ENCODE assay signal across 2 cellular contexts in genomic region chr2:84946204-84947009, GRCh38.
TF ChIP-seq lines count a peak whose summit lies in the region.

No MANE protein-coding gene starts in this region.

TF ChIP-seq in A549, 52 proteins besides CTCF, POLR2A, EP300 and RAD21 (continued from another document):
- TF ChIP-seq, protein P1, sequence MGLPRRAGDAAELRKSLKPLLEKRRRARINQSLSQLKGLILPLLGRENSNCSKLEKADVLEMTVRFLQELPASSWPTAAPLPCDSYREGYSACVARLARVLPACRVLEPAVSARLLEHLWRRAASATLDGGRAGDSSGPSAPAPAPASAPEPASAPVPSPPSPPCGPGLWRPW (IDR thresholded peaks at IDR 0.05) = no peak
- TF ChIP-seq GATA3 (IDR thresholded peaks at IDR 0.05; ENCODE audit: borderline replicate concordance) = no peak
- no peak for TF ChIP-seq HOXB13 (CRISPR knock-in tag; IDR thresholded peaks at IDR 0.05; ENCODE audit: low read depth)
- TF ChIP-seq, protein P2, sequence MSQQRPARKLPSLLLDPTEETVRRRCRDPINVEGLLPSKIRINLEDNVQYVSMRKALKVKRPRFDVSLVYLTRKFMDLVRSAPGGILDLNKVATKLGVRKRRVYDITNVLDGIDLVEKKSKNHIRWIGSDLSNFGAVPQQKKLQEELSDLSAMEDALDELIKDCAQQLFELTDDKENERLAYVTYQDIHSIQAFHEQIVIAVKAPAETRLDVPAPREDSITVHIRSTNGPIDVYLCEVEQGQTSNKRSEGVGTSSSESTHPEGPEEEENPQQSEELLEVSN (IDR thresholded peaks at IDR 0.05; ENCODE audit: borderline replicate concordance, low read depth) = 0 out of 2 replicates have a peak, but pooled peaks have one; percentile 42
- TF ChIP-seq NPAS2 (CRISPR knock-in tag; IDR thresholded peaks at IDR 0.05; ENCODE audit: borderline replicate concordance) = no peak
- TF ChIP-seq, protein P3, sequence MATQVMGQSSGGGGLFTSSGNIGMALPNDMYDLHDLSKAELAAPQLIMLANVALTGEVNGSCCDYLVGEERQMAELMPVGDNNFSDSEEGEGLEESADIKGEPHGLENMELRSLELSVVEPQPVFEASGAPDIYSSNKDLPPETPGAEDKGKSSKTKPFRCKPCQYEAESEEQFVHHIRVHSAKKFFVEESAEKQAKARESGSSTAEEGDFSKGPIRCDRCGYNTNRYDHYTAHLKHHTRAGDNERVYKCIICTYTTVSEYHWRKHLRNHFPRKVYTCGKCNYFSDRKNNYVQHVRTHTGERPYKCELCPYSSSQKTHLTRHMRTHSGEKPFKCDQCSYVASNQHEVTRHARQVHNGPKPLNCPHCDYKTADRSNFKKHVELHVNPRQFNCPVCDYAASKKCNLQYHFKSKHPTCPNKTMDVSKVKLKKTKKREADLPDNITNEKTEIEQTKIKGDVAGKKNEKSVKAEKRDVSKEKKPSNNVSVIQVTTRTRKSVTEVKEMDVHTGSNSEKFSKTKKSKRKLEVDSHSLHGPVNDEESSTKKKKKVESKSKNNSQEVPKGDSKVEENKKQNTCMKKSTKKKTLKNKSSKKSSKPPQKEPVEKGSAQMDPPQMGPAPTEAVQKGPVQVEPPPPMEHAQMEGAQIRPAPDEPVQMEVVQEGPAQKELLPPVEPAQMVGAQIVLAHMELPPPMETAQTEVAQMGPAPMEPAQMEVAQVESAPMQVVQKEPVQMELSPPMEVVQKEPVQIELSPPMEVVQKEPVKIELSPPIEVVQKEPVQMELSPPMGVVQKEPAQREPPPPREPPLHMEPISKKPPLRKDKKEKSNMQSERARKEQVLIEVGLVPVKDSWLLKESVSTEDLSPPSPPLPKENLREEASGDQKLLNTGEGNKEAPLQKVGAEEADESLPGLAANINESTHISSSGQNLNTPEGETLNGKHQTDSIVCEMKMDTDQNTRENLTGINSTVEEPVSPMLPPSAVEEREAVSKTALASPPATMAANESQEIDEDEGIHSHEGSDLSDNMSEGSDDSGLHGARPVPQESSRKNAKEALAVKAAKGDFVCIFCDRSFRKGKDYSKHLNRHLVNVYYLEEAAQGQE (IDR thresholded peaks at IDR 0.05) = no peak
- TF ChIP-seq, protein P4, sequence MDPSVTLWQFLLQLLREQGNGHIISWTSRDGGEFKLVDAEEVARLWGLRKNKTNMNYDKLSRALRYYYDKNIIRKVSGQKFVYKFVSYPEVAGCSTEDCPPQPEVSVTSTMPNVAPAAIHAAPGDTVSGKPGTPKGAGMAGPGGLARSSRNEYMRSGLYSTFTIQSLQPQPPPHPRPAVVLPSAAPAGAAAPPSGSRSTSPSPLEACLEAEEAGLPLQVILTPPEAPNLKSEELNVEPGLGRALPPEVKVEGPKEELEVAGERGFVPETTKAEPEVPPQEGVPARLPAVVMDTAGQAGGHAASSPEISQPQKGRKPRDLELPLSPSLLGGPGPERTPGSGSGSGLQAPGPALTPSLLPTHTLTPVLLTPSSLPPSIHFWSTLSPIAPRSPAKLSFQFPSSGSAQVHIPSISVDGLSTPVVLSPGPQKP (IDR thresholded peaks at IDR 0.05; ENCODE audit: low read depth, low read length) = no peak
- no peak for TF ChIP-seq EHMT2 (IDR thresholded peaks at IDR 0.05; ENCODE audit: low read depth)
- TF ChIP-seq CBX2 (IDR thresholded peaks at IDR 0.05; ENCODE audit: borderline replicate concordance, low read depth) = no peak
- TF ChIP-seq FOSB (CRISPR knock-in tag; IDR thresholded peaks at IDR 0.05) = no peak
- no peak for TF ChIP-seq HDAC2 (IDR thresholded peaks at IDR 0.05)
- no peak for TF ChIP-seq HMGXB4 (CRISPR knock-in tag; IDR thresholded peaks at IDR 0.05; ENCODE audit: borderline replicate concordance)
- peak; percentile 38 to 44; a peak in 1 of 5 replicates for TF ChIP-seq JUN (IDR thresholded peaks at IDR 0.05)
- TF ChIP-seq BCL3 (IDR thresholded peaks at IDR 0.05) = no peak
- TF ChIP-seq CBX8 (IDR thresholded peaks at IDR 0.05) = no peak
- no peak for TF ChIP-seq KDM5A (IDR thresholded peaks at IDR 0.05)
- TF ChIP-seq ZFP36 (IDR thresholded peaks at IDR 0.05; ENCODE audit: borderline replicate concordance, partially characterized antibody) = no peak
- no peak for TF ChIP-seq RCOR1 (IDR thresholded peaks at IDR 0.05; ENCODE audit: low read depth, low read length)
- no peak for TF ChIP-seq PHF8 (IDR thresholded peaks at IDR 0.05; ENCODE audit: borderline replicate concordance, low read depth)
- 0 out of 2 replicates have a peak, but pooled peaks have one; percentile 48 for TF ChIP-seq FOSL2 (IDR thresholded peaks at IDR 0.05)
- TF ChIP-seq FOSL2 (CRISPR knock-in tag; IDR thresholded peaks at IDR 0.05) = peak; percentile 85
- no peak for TF ChIP-seq BHLHE40 (IDR thresholded peaks at IDR 0.05; ENCODE audit: low read depth, low read length)
- TF ChIP-seq RARB (CRISPR knock-in tag; IDR thresholded peaks at IDR 0.05) = no peak

TF ChIP-seq in SK-N-SH, 30 proteins besides CTCF, POLR2A, EP300 and RAD21 (continued from another document):
- TF ChIP-seq, protein P3 (IDR thresholded peaks at IDR 0.05; ENCODE audit: low read depth, low read length) = no peak
- TF ChIP-seq SIN3A (IDR thresholded peaks at IDR 0.05; ENCODE audit: borderline replicate concordance, low read depth, low read length) (no peak), TAF1 (IDR thresholded peaks at IDR 0.05; ENCODE audit: borderline replicate concordance, low read depth, low read length) (peak; percentile 17; the same call in 1 of the 2 replicates), ELF1 (IDR thresholded peaks at IDR 0.05) (0 out of 2 replicates have a peak, but pooled peaks have one; percentile 23), MAX (IDR thresholded peaks at IDR 0.05; ENCODE audit: low read depth) (peak; percentile 63; the same call in 1 of the 2 replicates), TEAD4 (IDR thresholded peaks at IDR 0.05; ENCODE audit: borderline replicate concordance, insufficient read depth) (peak; percentile 57; the same call in 1 of the 2 replicates), FOXM1 (IDR thresholded peaks at IDR 0.05; ENCODE audit: low read depth) (no peak), YY1 (IDR thresholded peaks at IDR 0.05; ENCODE audit: low read depth) (no peak), MEF2A (IDR thresholded peaks at IDR 0.05; ENCODE audit: borderline replicate concordance, low read depth) (0 out of 2 replicates have a peak, but pooled peaks have one; percentile 21), NFIC (IDR thresholded peaks at IDR 0.05; ENCODE audit: borderline replicate concordance) (no peak), FOXJ3 (CRISPR knock-in tag; IDR thresholded peaks at IDR 0.05) (no peak), RFX5 (IDR thresholded peaks at IDR 0.05; ENCODE audit: low read length) (no peak), POLR2AphosphoS5 (IDR thresholded peaks at IDR 0.05; ENCODE audit: low read depth, low read length) (peak; percentile 78; the same call in 1 of the 2 replicates), CHD2 (IDR thresholded peaks at IDR 0.05; ENCODE audit: low read length, partially characterized antibody) (no peak), SMC3 (IDR thresholded peaks at IDR 0.05; ENCODE audit: low read depth, low read length) (no peak), GABPA (IDR thresholded peaks at IDR 0.05; ENCODE audit: low read depth) (no peak), USF2 (IDR thresholded peaks at IDR 0.05; ENCODE audit: borderline replicate concordance, low read depth, low read length) (no peak), TCF12 (IDR thresholded peaks at IDR 0.05) (peak; percentile 77), EZH2phosphoT487 (IDR thresholded peaks at IDR 0.05; ENCODE audit: borderline replicate concordance, low read depth) (no peak), RXRA (IDR thresholded peaks at IDR 0.05; ENCODE audit: borderline replicate concordance, low read depth) (no peak), JUND (IDR thresholded peaks at IDR 0.05) (peak; percentile 66), FOSL2 (IDR thresholded peaks at IDR 0.05; ENCODE audit: borderline replicate concordance, low read depth) (peak; percentile 89), NRF1 (IDR thresholded peaks at IDR 0.05; ENCODE audit: low read depth, low read length) (no peak), RCOR1 (IDR thresholded peaks at IDR 0.05; ENCODE audit: low read length) (no peak), GATA2 (CRISPR knock-in tag; IDR thresholded peaks at IDR 0.05) (no peak)
- TF ChIP-seq, protein P5, sequence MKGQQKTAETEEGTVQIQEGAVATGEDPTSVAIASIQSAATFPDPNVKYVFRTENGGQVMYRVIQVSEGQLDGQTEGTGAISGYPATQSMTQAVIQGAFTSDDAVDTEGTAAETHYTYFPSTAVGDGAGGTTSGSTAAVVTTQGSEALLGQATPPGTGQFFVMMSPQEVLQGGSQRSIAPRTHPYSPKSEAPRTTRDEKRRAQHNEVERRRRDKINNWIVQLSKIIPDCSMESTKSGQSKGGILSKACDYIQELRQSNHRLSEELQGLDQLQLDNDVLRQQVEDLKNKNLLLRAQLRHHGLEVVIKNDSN (IDR thresholded peaks at IDR 0.05; ENCODE audit: borderline replicate concordance, low read depth) = no peak
- TF ChIP-seq, protein P6, sequence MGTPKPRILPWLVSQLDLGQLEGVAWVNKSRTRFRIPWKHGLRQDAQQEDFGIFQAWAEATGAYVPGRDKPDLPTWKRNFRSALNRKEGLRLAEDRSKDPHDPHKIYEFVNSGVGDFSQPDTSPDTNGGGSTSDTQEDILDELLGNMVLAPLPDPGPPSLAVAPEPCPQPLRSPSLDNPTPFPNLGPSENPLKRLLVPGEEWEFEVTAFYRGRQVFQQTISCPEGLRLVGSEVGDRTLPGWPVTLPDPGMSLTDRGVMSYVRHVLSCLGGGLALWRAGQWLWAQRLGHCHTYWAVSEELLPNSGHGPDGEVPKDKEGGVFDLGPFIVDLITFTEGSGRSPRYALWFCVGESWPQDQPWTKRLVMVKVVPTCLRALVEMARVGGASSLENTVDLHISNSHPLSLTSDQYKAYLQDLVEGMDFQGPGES (IDR thresholded peaks at IDR 0.05; ENCODE audit: low read depth, low read length) = no peak
- TF ChIP-seq, protein P7, sequence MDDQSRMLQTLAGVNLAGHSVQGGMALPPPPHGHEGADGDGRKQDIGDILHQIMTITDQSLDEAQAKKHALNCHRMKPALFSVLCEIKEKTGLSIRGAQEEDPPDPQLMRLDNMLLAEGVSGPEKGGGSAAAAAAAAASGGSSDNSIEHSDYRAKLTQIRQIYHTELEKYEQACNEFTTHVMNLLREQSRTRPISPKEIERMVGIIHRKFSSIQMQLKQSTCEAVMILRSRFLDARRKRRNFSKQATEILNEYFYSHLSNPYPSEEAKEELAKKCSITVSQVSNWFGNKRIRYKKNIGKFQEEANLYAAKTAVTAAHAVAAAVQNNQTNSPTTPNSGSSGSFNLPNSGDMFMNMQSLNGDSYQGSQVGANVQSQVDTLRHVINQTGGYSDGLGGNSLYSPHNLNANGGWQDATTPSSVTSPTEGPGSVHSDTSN (IDR thresholded peaks at IDR 0.05) = peak; percentile 44
